27 cellular contexts compared by ENCODE assay signal in genomic region chr2:178197791-178198190, GRCh38.
"Had no signal": no experiment of that assay in that cellular context is flagged by ENCODE, and none has a peak within 500 bp of the region (broad histone marks: within the 10 kb centered on the region; RNA-seq: fewer than 3 reads in every experiment).

No MANE protein-coding gene starts in this region.

- H3K4me1 ChIP-seq: parathyroid adenoma had no signal

- H3K4me3 ChIP-seq: esophagus squamous epithelium, heart right ventricle, lower lobe of right lung, neural progenitor cell, right atrium auricular region, smooth muscle cell, suprapubic skin, tibial nerve had no signal

- ATAC-seq: heart right ventricle; lower lobe of right lung; naive thymus-derived CD8-positive, alpha-beta T cell; WTC11 had no signal

- H3K9me3 ChIP-seq: esophagus squamous epithelium, heart right ventricle, lower lobe of right lung, right atrium auricular region, suprapubic skin, tibial nerve had no signal

- DNase-seq: activated CD4-positive, alpha-beta memory T cell treated with anti-CD3 and anti-CD28 coated beads, Interleukin-2, amount 10 ng/mL, durations not matched to agents 7 days and 5 days; activated CD4-positive, alpha-beta T cell treated with anti-CD3 and anti-CD28 coated beads for 1 hour; activated CD4-positive, alpha-beta T cell treated with anti-CD3 and anti-CD28 coated beads, Interleukin-2, amount 10 ng/mL, durations not matched to agents 7 days and 5 days; activated CD8-positive, alpha-beta memory T cell treated with anti-CD3 and anti-CD28 coated beads, Interleukin-2, amount 50 U/mL, for 48 hours; activated gamma-delta T cell treated with Interleukin-2 at 50 U/mL for 16 hours; activated naive CD4-positive, alpha-beta T cell treated with anti-CD3 and anti-CD28 coated beads, Interleukin-2, amount 50 U/mL, for 16 hours; activated T-cell treated with anti-CD3 and anti-CD28 coated beads, Interleukin-2, amount 50 U/mL, for 24 hours; amniotic stem cell; brain microvascular endothelial cell; endodermal cell; esophagus squamous epithelium; foreskin melanocyte; heart right ventricle; lower lobe of right lung; mesenchymal stem cell; naive thymus-derived CD8-positive, alpha-beta T cell; occipital lobe; stimulated activated CD4-positive, alpha-beta T cell treated with anti-CD3 and anti-CD28 coated beads, Interleukin-1b, Interleukin-23, amount 100 ng/mL, for 48 hours; stimulated activated naive CD4-positive, alpha-beta T cell; T-helper 1 cell had no signal

- H3K36me3 ChIP-seq: brain microvascular endothelial cell, esophagus squamous epithelium, heart right ventricle, lower lobe of right lung, neural progenitor cell, right atrium auricular region, suprapubic skin, tibial nerve had no signal

- H3K27ac ChIP-seq: brain microvascular endothelial cell, esophagus squamous epithelium, heart right ventricle, lower lobe of right lung, neural progenitor cell, parathyroid adenoma, right atrium auricular region, suprapubic skin, tibial nerve had no signal

- H3K27me3 ChIP-seq: brain microvascular endothelial cell, right atrium auricular region, suprapubic skin had no signal
